ENCODE assay signal across 8 cellular contexts in the genomic region with DNA sequence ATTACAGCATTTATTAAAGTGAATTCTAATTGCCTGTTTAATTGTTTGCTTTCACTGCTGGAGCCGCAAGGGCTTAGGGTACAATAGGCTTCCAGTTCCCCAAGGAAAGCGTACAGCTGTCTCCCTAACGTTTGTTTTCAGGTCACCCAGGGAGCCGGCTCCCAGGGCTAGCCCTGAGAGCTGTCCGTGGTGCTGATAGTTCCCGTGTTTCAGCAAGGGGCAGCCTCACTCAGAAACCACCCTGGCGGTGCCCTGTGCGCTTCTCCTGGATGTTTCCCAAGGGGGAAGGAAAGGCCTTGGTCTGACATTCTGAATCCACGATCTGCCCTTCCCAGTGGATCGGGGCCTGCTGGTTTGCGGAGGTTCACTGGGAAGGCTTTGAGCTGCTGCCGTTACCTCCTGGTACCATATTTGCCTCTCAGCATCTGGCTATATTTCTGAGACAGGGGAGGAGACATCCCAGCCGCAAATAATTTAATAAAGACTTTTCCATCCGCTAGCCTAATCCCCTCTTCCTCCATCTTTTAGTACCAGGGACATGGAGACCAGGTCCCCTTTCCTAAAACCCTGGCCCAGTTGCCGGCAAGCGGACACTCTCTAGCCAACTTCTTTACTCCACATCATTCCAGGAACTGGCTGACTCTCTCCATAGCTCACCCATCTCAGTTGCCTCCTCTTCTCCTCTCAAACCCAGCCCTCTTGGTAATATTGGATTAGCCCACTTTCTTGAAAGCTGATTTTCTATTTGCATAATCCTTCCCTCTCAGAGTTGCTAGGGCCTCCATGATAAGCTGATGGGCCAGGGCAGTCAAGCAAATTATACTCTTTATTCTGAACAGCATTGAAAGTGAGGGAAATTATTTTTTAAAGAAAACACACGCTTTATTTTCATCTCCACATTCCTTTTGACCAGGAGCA.
DNase-seq lines count a peak whose midpoint lies in the region; ATAC-seq lines count a peak whose summit lies in the region.

No MANE protein-coding gene starts in this region.

- H3K9me3 ChIP-seq in NT2/D1 (ENCODE audit: insufficient read depth, low read length), result no peaks in the 10 kb centered on the region

- DNase-seq in activated CD4-positive, alpha-beta T cell treated with anti-CD3 and anti-CD28 coated beads, Interleukin-2, amount 10 ng/mL, durations not matched to agents 24 days and 14 days, result peak; percentile 79
- DNase-seq in activated CD4-positive, alpha-beta T cell treated with anti-CD3 and anti-CD28 coated beads for 1 hour, result no peak
- DNase-seq in NT2/D1 (ENCODE audit: low read depth, low spot score), result peak; percentile 56
- peak; percentile 87 for DNase-seq in ecto neural progenitor cell (ENCODE audit: low spot score)
- DNase-seq in renal cortical epithelial cell (ENCODE audit: low read depth), result peak; percentile 21
- DNase-seq in posterior vena cava (ENCODE audit: low spot score), result no peak

- H3K27me3 ChIP-seq in NT2/D1 (ENCODE audit: insufficient read depth, insufficient read length), result peaks cover 26% of the 10 kb centered on the region

- H3K4me3 ChIP-seq in NT2/D1 (ENCODE audit: insufficient read length, low read depth), result no peak overlapping the region

- no peaks in the 10 kb centered on the region for H3K36me3 Mint-ChIP-seq in activated CD4-positive, alpha-beta T cell treated with anti-CD3 and anti-CD28 coated beads, Interleukin-2, amount 10 ng/mL, durations not matched to agents 24 days and 14 days (ENCODE audit: low read depth)

- H3K9ac ChIP-seq in NT2/D1 (ENCODE audit: insufficient read length, low read depth), result no peak overlapping the region

- no peaks in the 10 kb centered on the region for H3K4me1 Mint-ChIP-seq in activated CD4-positive, alpha-beta T cell treated with anti-CD3 and anti-CD28 coated beads, Interleukin-2, amount 10 ng/mL, durations not matched to agents 24 days and 14 days

- no peaks in the 10 kb centered on the region for H3K4me1 ChIP-seq in NT2/D1 (ENCODE audit: insufficient read depth, insufficient read length)

- H3K9me3 Mint-ChIP-seq in activated CD4-positive, alpha-beta T cell treated with anti-CD3 and anti-CD28 coated beads, Interleukin-2, amount 10 ng/mL, durations not matched to agents 24 days and 14 days, result no peaks in the 10 kb centered on the region

- ATAC-seq in HG02938 (IDR thresholded peaks at IDR 0.05; ENCODE audit: unreplicated experiment) (no peak), GM18520 (IDR thresholded peaks at IDR 0.05; ENCODE audit: unreplicated experiment) (no peak)

- H3K27me3 Mint-ChIP-seq in activated CD4-positive, alpha-beta T cell treated with anti-CD3 and anti-CD28 coated beads, Interleukin-2, amount 10 ng/mL, durations not matched to agents 24 days and 14 days, result no peaks in the 10 kb centered on the region

- H3K36me3 ChIP-seq in NT2/D1 (ENCODE audit: insufficient read depth, insufficient read length, low read length), result no peaks in the 10 kb centered on the region

- no peak overlapping the region for H3K4me3 Mint-ChIP-seq in activated CD4-positive, alpha-beta T cell treated with anti-CD3 and anti-CD28 coated beads, Interleukin-2, amount 10 ng/mL, durations not matched to agents 24 days and 14 days

- H3K27ac Mint-ChIP-seq in activated CD4-positive, alpha-beta T cell treated with anti-CD3 and anti-CD28 coated beads, Interleukin-2, amount 10 ng/mL, durations not matched to agents 24 days and 14 days, result no peak overlapping the region

- intact Hi-C loops in activated CD4-positive, alpha-beta T cell treated with anti-CD3 and anti-CD28 coated beads, Interleukin-2, amount 10 ng/mL, durations not matched to agents 24 days and 14 days (cut with micrococcal nuclease), result no loop called here
- intact Hi-C loops in posterior vena cava (cut with DNase I), result no loop called here

Comparison
In these comparisons a context has a peak if more than half of its experiments do, and no peak if none do; other contexts are left out.
1. DNase-seq: peak in activated CD4-positive, alpha-beta T cell treated with anti-CD3 and anti-CD28 coated beads, Interleukin-2, amount 10 ng/mL, durations not matched to agents 24 days and 14 days (single experiment), NT2/D1 (single experiment), ecto neural progenitor cell (single experiment) and renal cortical epithelial cell (single experiment); none in activated CD4-positive, alpha-beta T cell treated with anti-CD3 and anti-CD28 coated beads for 1 hour (single experiment) and posterior vena cava (single experiment).